ENCODE assay signal across 1 cellular context in genomic region chr16:11004957-11005610, GRCh38.
A peak's percentile ranks its signal among the peaks of the same experiment; 100 is the strongest.
TF ChIP-seq lines count a peak whose summit lies in the region.

No MANE protein-coding gene starts in this region.

TF ChIP-seq in IMR-90, 13 proteins besides CTCF, POLR2A, EP300 and RAD21 (continued from another document):
- 0 out of 2 replicates have a peak, but pooled peaks have one; percentile 2 for TF ChIP-seq BHLHE40 (IDR thresholded peaks at IDR 0.05; ENCODE audit: low read depth, low read length)
- no peak for TF ChIP-seq SMC3 (IDR thresholded peaks at IDR 0.05; ENCODE audit: low read depth, low read length)
- no peak for TF ChIP-seq RCOR1 (IDR thresholded peaks at IDR 0.05; ENCODE audit: insufficient replicate concordance, low read length)
- no peak for TF ChIP-seq MAFK (IDR thresholded peaks at IDR 0.05; ENCODE audit: low read depth, low read length)
- no peak for TF ChIP-seq MXI1 (IDR thresholded peaks at IDR 0.05; ENCODE audit: borderline replicate concordance, low read depth, low read length)
- TF ChIP-seq RFX5 (IDR thresholded peaks at IDR 0.05; ENCODE audit: low read depth, low read length), result no peak
